6 cellular contexts compared by ENCODE assay signal in genomic region chr21:30030416-30030815, GRCh38.
"Had no signal": no experiment of that assay in that cellular context is flagged by ENCODE, and none has a peak within 500 bp of the region (broad histone marks: within the 10 kb centered on the region; RNA-seq: fewer than 3 reads in every experiment).

No MANE protein-coding gene starts in this region.

- H3K27ac ChIP-seq: HL-60 had no signal

- H3K4me3 ChIP-seq: K562 had no signal

- ATAC-seq: K562 had no signal

- FAIRE-seq: HTR-8/SVneo, K562 had no signal

- DNase-seq: IMR-90, KBM-7, KG1 had no signal
